9 cellular contexts compared by ENCODE assay signal in the genomic region with DNA sequence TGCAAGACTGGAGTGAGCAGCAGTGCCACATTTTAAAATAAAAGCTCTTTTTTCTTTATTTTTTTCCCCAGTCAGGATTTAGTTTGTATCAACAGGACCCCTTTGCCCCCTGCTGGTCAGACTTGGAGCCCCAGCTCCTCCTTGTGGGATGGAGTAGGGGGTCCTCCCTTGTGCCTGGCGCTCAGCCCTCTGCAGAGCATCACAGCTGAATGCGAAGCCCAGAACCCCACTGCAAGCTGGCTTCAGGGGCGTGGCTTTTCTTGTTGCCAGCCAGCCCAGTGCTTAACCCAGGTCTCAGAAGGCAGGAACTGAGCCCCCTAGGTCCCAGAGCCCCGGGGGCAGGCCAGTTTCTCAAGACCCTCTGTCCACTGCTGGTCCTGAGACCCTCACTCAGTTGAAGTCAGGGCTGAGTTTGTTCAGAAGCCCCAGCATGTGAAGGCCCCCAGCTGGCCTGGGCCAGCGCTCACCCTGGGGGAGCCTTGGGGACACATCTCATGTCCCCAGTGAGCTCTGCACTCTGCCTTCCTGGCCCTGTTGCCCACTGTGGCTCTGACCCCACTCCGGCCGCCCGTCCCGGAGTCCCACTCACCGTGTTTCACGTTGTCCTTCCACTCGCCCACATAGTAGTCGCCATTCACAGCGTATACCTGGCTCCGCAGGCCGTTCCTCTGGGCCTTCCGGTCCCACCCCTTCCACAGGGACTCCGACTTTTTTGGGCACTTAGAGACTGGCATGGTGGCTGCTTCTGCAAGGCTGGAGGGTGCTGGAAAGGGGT. TPM values are rescaled to one million over a fixed set of nuclear protein-coding genes. Genes with fewer than 3 reads are reported as not detected.
DNase-seq lines count a peak whose midpoint lies in the region; ATAC-seq and TF ChIP-seq lines count a peak whose summit lies in the region.
"Had no signal": no experiment of that assay in that cellular context is flagged by ENCODE, and none has a peak within 500 bp of the region (broad histone marks: within the 10 kb centered on the region; RNA-seq: fewer than 3 reads in every experiment).

No MANE protein-coding gene starts in this region.

- H3K27ac Mint-ChIP-seq in nephron progenitor cell: no peak overlapping the region

- no peaks in the 10 kb centered on the region for H3K36me3 Mint-ChIP-seq in nephron progenitor cell (ENCODE audit: low read depth)

- H3K4me1 Mint-ChIP-seq in nephron progenitor cell: peaks cover 36% of the 10 kb centered on the region

- TF ChIP-seq CTCF in BE2C (IDR thresholded peaks at IDR 0.05; ENCODE audit: low read depth, low read length) (peak; percentile 83), HFF-Myc (IDR thresholded peaks at IDR 0.05; ENCODE audit: low read depth, low read length, missing control alignments) (peak; percentile 83), WI38 (IDR thresholded peaks at IDR 0.05; ENCODE audit: low read depth, low read length) (peak; percentile 57), nephron progenitor cell (IDR thresholded peaks at IDR 0.05) (peak; percentile 78)

- H3K36me3 ChIP-seq in BE2C: no peaks in the 10 kb centered on the region

- no peak overlapping the region for H3K4me3 ChIP-seq in BE2C (ENCODE audit: low read depth, low read length)
- H3K4me3 ChIP-seq in HFF-Myc (replicated peaks; ENCODE audit: low read depth, low read length): no peak overlapping the region
- H3K4me3 ChIP-seq in WI38 (ENCODE audit: low read depth, low read length): no peak overlapping the region
- H3K4me3 ChIP-seq: mucosa of descending colon had no signal

- no peaks in the 10 kb centered on the region for H3K27me3 ChIP-seq in BE2C

- no peaks in the 10 kb centered on the region for H3K9me3 ChIP-seq in BE2C
- H3K9me3 ChIP-seq: mucosa of descending colon had no signal

- H3K4me1 ChIP-seq in BE2C: peaks cover 4% of the 10 kb centered on the region; the same call in 1 of the 2 replicates

- no peak for ATAC-seq in HG03520 (IDR thresholded peaks at IDR 0.05; ENCODE audit: unreplicated experiment)
- no peak for ATAC-seq in GM21529 (IDR thresholded peaks at IDR 0.05; ENCODE audit: unreplicated experiment)
- ATAC-seq: mucosa of descending colon had no signal

- H3K4me3 Mint-ChIP-seq in nephron progenitor cell: no peak overlapping the region

- DNase-seq in BE2C (peak; percentile 78), HFF-Myc (ENCODE audit: extremely low read depth, low read depth) (no peak), cerebellar cortex (ENCODE audit: low spot score) (peak; percentile 50), nephron progenitor cell (peak; percentile 79), NCI-H226 (no peak)

- no peaks in the 10 kb centered on the region for H3K9me3 Mint-ChIP-seq in nephron progenitor cell

- H3K27me3 Mint-ChIP-seq in nephron progenitor cell (ENCODE audit: low read depth, poor library complexity): peaks cover 5% of the 10 kb centered on the region

RNA-seq across cellular contexts. Expression of gene MORN3, which starts 0.5 kb away (rescaled TPM):
- 0.45 TPM for polyA plus RNA-seq in BE2C (2012; ENCODE audit: insufficient read depth, insufficient read length, low read depth)

RNA-seq across cellular contexts. Expression of gene ORAI1, which starts 42.6 kb away (rescaled TPM):
- polyA plus RNA-seq in BE2C (2012; ENCODE audit: insufficient read depth, insufficient read length, low read depth): 27.1 TPM

RNA-seq across cellular contexts. Expression of gene TMEM120B, which starts 43.6 kb away (rescaled TPM):
- polyA plus RNA-seq in BE2C (2012; ENCODE audit: insufficient read depth, insufficient read length, low read depth): 15.7 TPM

Comparison
In these comparisons a context has a peak if more than half of its experiments do, and no peak if none do; other contexts are left out.
1. DNase-seq: peak in BE2C (single experiment), cerebellar cortex (single experiment) and nephron progenitor cell (single experiment); none in HFF-Myc (single experiment) and NCI-H226 (single experiment).
2. Peak in every context shown above with its lines, with median percentiles within 50 percentile points of each other: CTCF ChIP-seq.